8 cellular contexts compared by ENCODE assay signal in the genomic region with DNA sequence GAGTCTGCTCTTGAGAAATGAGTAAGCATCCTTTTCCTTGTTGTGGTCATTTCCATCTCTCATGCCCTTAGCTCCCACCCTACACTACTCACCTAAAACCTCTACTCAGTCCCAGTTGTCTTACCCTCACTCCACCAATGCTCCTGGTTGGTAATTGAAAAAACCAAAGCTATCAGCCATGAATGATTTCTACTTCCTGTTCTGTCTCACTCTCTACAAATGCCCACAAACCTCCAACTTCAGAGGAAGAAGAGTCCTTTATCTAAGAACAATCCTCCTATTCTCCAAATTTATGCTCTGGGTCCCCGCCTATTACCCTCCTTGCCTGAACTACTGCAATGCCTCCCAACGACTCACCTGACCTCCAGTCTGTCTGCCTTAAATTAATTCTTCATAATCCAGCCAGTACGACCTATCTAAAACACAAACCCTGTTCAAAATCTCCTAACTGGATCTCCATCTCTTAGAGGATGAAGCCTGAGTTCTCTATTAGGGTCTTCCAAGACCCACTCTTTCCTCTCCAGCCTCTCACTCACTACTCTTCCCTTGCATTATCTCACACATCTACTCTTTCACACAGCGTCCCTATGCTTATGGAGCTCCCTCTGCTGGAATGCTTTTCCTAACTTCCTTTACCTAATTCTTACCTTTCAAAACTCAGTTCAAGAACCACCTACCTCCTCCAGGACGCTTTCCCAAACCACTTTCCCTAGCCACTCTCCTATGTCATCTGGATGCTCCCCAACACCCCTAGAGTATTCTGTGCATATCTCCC. TPM values are rescaled to one million over a fixed set of nuclear protein-coding genes. Genes with fewer than 3 reads are reported as not detected.
DNase-seq lines count a peak whose midpoint lies in the region; ATAC-seq and TF ChIP-seq lines count a peak whose summit lies in the region.

No MANE protein-coding gene starts in this region.

- intact Hi-C loops in adrenal gland (cut with DNase I) (loop anchor here in 1 of 2 donors (10.0 kb wide), 1 partner anchor 243 kb away; the partner anchor contains the start of gene CARMIL3), lower lobe of right lung (cut with DNase I) (loop anchor here (10.0 kb wide), 1 partner anchor 53 kb away; the partner anchor contains the start of gene TINF2)

- ATAC-seq in GM21786 (IDR thresholded peaks at IDR 0.05; ENCODE audit: unreplicated experiment) (peak; percentile 18), lower lobe of right lung (peak in 1 of 2 donors; percentile 48)

- peaks cover 0 to 27% of the 10 kb centered on the region in 2 donors for H3K36me3 ChIP-seq in adrenal gland (replicated peaks in 1 of 2)
- H3K36me3 ChIP-seq in lower lobe of right lung: peaks cover 57% of the 10 kb centered on the region

- H3K27ac ChIP-seq in adrenal gland: no peak overlapping the region
- no peak overlapping the region for H3K27ac ChIP-seq in lower lobe of right lung

- H3K4me3 ChIP-seq in adrenal gland: no peak overlapping the region
- H3K4me3 ChIP-seq in lower lobe of right lung: no peak overlapping the region

- DNase-seq in NCI-H345 (lab: John Stamatoyannopoulos, UW): peak; percentile 24
- DNase-seq in NCI-H345 treated with DMSO at 0.1 percent for 48 hours (lab: John Stamatoyannopoulos, UW; ENCODE audit: unreplicated experiment): no peak
- peak; percentile 23 for DNase-seq in MV-4-11 (lab: John Stamatoyannopoulos, UW)
- DNase-seq in adrenal gland: no peak
- DNase-seq in lower lobe of right lung: no peak
- DNase-seq in NCI-H446 treated with DMSO at 0.1 percent for 48 hours (lab: John Stamatoyannopoulos, UW): no peak
- no peak for DNase-seq in superior temporal gyrus (ENCODE audit: extremely low spot score)

- TF ChIP-seq POLR2A in adrenal gland (IDR thresholded peaks at IDR 0.05): no peak

- H3K9me3 ChIP-seq in adrenal gland (replicated peaks in 1 of 3): no peaks in the 10 kb centered on the region
- no peaks in the 10 kb centered on the region for H3K9me3 ChIP-seq in lower lobe of right lung

- H3K4me1 ChIP-seq in adrenal gland (replicated peaks in 1 of 2) (peaks cover 19 to 31% of the 10 kb centered on the region in 2 donors), lower lobe of right lung (peaks cover 31% of the 10 kb centered on the region)

- H3K27me3 ChIP-seq in adrenal gland (no peaks in the 10 kb centered on the region), lower lobe of right lung (ENCODE audit: low read depth) (no peaks in the 10 kb centered on the region)

- TF ChIP-seq CTCF in adrenal gland (IDR thresholded peaks at IDR 0.05): peak in 4 of 6 experiments; percentile 10 to 55 (median 28)
- peak; percentile 40 for TF ChIP-seq CTCF in lower lobe of right lung (IDR thresholded peaks at IDR 0.05)

- WGBS in adrenal gland, 4 donors: 34 to 43% (median 39%) methylated on average over 5 of the region's 5 CpGs

RNA-seq across cellular contexts. Expression of gene DHRS1, which starts 2.2 kb away (rescaled TPM):
- total RNA-seq in adrenal gland (10 to 100 TPM; 21.4 to 68.1 (median 36.9) TPM), lower lobe of right lung (22.7 TPM)
- 10 to 100 TPM; 19.8 to 38.7 (median 37.6) TPM for polyA plus RNA-seq in adrenal gland

RNA-seq across cellular contexts. Expression of gene NOP9, which starts 2.3 kb away (rescaled TPM):
- total RNA-seq in adrenal gland (10 to 100 TPM in 7 of 8 donors, 1 to 10 TPM in 1; 9.2 to 28.2 (median 19.2) TPM), lower lobe of right lung (22.0 TPM)
- polyA plus RNA-seq in adrenal gland: 10 to 100 TPM in 2 of 3 donors, 1 to 10 TPM in 1; 9.1 to 21.1 (median 16.8) TPM

RNA-seq across cellular contexts. Expression of gene CIDEB, which starts 10.4 kb away (rescaled TPM):
- total RNA-seq in adrenal gland (10 to 100 TPM; 16.4 to 62.1 (median 38.1) TPM), lower lobe of right lung (16.4 TPM)
- 10 to 100 TPM; 17.5 to 73.7 (median 37.4) TPM for polyA plus RNA-seq in adrenal gland

RNA-seq across cellular contexts. Expression of gene LTB4R2, which starts 12.6 kb away (rescaled TPM):
- 10 to 100 TPM in 2 of 8 donors, 1 to 10 TPM in 5, under 1 TPM in 1; 0.42 to 11.1 (median 4.5) TPM for total RNA-seq in adrenal gland
- polyA plus RNA-seq in adrenal gland: 1 to 10 TPM in 2 of 3 donors, under 1 TPM in 1; 0.57 to 2.7 (median 1.8) TPM
- 5.9 TPM for total RNA-seq in lower lobe of right lung

RNA-seq across cellular contexts. Expression of gene LTB4R, which starts 13.9 kb away (rescaled TPM):
- total RNA-seq in adrenal gland (10 to 100 TPM in 4 of 8 donors, 1 to 10 TPM in 4; 1.4 to 21.0 (median 10.9) TPM), lower lobe of right lung (14.1 TPM)
- 10 to 100 TPM in 2 of 3 donors, 1 to 10 TPM in 1; 9.4 to 30.2 (median 17.5) TPM for polyA plus RNA-seq in adrenal gland

Comparison
In these comparisons a context has a peak if more than half of its experiments do, and no peak if none do; other contexts are left out.
1. DNase-seq: peak in NCI-H345 (single experiment) and MV-4-11 (single experiment); none in NCI-H345 treated with DMSO at 0.1 percent for 48 hours (single experiment), adrenal gland (0 of 7), lower lobe of right lung (single experiment), NCI-H446 treated with DMSO at 0.1 percent for 48 hours (single experiment) and superior temporal gyrus (single experiment).